ENCODE assay signal across 1 cellular context in the genomic region with DNA sequence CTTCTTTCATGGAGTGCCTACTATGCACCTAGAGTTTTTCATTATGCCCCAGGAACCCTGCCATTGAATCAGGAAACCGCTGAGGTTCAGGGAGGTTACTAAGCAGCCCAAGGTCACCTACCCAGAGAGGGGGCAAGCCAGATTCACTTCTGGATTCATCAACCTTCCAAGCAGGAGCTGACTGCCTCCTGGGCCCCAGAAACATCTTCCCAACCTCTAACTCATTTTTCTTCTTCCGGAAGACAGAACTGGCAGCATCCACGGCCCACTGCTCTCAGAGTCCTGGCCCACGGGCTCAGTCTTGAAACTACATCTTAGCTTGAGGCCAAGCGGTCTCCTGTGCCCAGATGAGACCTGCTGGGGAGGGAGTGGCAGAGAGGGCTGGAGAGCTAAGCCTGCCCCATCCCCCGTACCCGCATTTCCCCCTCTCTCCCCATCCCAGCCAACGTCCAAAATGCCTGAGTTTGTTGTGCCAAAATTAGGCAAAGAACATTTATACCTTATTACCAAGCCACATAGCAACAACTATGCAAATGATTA.
TF ChIP-seq lines count a peak whose summit lies in the region.

No MANE protein-coding gene starts in this region.

TF ChIP-seq in K562, 482 proteins besides CTCF, POLR2A, EP300 and RAD21:
- TF ChIP-seq USF1 (CRISPR knock-in tag; IDR thresholded peaks at IDR 0.05) (peak; percentile 13; the same call in 1 of the 2 replicates), SFPQ (IDR thresholded peaks at IDR 0.05; ENCODE audit: low read depth, low read length) (no peak)
